Comparison of ENCODE assay signal across 18 cellular contexts in genomic region chr3:41216422-41216821, GRCh38.
"Had no signal": no experiment of that assay in that cellular context is flagged by ENCODE, and none has a peak within 500 bp of the region (broad histone marks: within the 10 kb centered on the region; RNA-seq: fewer than 3 reads in every experiment).

No MANE protein-coding gene starts in this region.

- DNase-seq: colonic mucosa; dermis blood vessel endothelial cell; esophagus squamous epithelium; foreskin fibroblast; kidney; left cardiac atrium; left ventricle myocardium superior; mesendoderm; naive B cell; psoas muscle; right cardiac atrium; stimulated activated CD4-positive, alpha-beta T cell treated with anti-CD3 and anti-CD28 coated beads, Interleukin-4, amount 100 ng/mL, for 24 hours; tibial artery; upper lobe of left lung; uterus had no signal

- H3K27ac ChIP-seq: colonic mucosa, esophagus squamous epithelium, psoas muscle, tibial artery, uterus had no signal

- ATAC-seq: left cardiac atrium; left ventricle myocardium superior; psoas muscle; stimulated activated memory B cell treated with anti-CD40 and anti-IgM and Interleukin-4, amounts not matched to agents 10 μg/mL and 1 μg/mL and 100 μg/mL, for 72 hours had no signal

- H3K4me3 ChIP-seq: colonic mucosa, esophagus squamous epithelium, psoas muscle, tibial artery, upper lobe of left lung, uterus had no signal

- H3K27me3 ChIP-seq: colonic mucosa, esophagus squamous epithelium, neutrophil, tibial artery, upper lobe of left lung, uterus had no signal

- H3K9me3 ChIP-seq: colonic mucosa, esophagus squamous epithelium, neutrophil, psoas muscle, tibial artery, upper lobe of left lung, uterus had no signal

- H3K9me3 Mint-ChIP-seq: naive B cell; stimulated activated memory B cell treated with anti-CD40 and anti-IgM and Interleukin-4, amounts not matched to agents 10 μg/mL and 1 μg/mL and 100 μg/mL, for 72 hours had no signal

- H3K36me3 Mint-ChIP-seq: naive B cell had no signal

- H3K27me3 Mint-ChIP-seq: naive B cell; stimulated activated memory B cell treated with anti-CD40 and anti-IgM and Interleukin-4, amounts not matched to agents 10 μg/mL and 1 μg/mL and 100 μg/mL, for 72 hours; stimulated activated naive CD8-positive, alpha-beta T cell treated with anti-CD3 and anti-CD28 coated beads, Interleukin-15, Interleukin-2, amounts not matched to agents 100 ng/mL and 50 ng/mL, for 24 hours had no signal

- H3K4me3 Mint-ChIP-seq: stimulated activated memory B cell treated with anti-CD40 and anti-IgM and Interleukin-4, amounts not matched to agents 10 μg/mL and 1 μg/mL and 100 μg/mL, for 72 hours; stimulated activated naive CD8-positive, alpha-beta T cell treated with anti-CD3 and anti-CD28 coated beads, Interleukin-15, Interleukin-2, amounts not matched to agents 100 ng/mL and 50 ng/mL, for 24 hours had no signal

- H3K36me3 ChIP-seq: colonic mucosa, esophagus squamous epithelium, neutrophil, tibial artery, upper lobe of left lung, uterus had no signal
